ENCODE assay signal across 8 cellular contexts in the genomic region with DNA sequence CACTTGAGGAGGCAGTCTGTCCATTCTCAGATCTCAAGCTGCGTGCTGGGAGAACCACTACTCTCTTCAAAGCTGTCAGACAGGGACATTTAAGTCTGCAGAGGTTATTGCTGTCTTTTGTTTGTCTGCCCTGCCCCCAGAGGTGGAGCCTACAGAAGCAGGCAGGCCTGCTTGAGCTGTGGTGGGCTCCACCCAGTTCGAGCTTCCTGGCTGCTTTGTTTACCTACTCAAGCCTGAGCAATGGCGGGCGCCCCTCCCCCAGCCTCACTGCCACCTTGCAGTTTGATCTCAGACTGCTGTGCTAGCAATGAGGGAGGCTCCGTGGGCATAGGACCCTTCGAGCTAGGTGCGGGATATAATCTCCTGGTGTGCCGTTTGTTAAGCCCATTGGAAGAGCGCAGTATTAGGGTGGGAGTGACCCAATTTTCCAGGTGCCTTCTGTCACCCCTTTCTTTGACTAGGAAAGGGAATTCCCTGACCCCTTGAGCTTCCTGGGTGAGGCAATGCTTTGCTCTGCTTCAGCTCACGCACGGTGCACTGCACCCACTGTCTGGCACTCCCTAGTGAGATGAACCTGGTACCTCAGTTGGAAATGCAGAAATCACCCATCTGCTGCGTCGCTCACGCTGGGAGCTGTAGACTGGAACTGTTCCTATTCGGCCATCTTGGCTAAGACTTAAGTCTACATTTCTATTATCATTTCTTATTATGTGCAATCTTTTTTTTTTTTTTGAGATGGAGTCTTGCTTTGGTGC. TPM values are rescaled to one million over a fixed set of nuclear protein-coding genes. Genes with fewer than 3 reads are reported as not detected.
DNase-seq lines count a peak whose midpoint lies in the region; ATAC-seq and TF ChIP-seq lines count a peak whose summit lies in the region.
"Not testable (repeated sequence)": the region's sequence is repeated elsewhere in the genome, so short reads cannot be mapped to it uniquely, and the experiment has no call there.
"Had no signal": no experiment of that assay in that cellular context is flagged by ENCODE, and none has a peak within 500 bp of the region (broad histone marks: within the 10 kb centered on the region; RNA-seq: fewer than 3 reads in every experiment).

No MANE protein-coding gene starts in this region.

- BruUV-seq in Caco-2 (replicated peaks; lab: Mats Ljungman, UMichigan) = not testable (repeated sequence)

- not testable (repeated sequence) for H3K9me3 ChIP-seq in Caco-2; T-helper 17 cell (ENCODE audit: control insufficient read depth, low read length, poor library complexity, severe bottlenecking)

- intact Hi-C loops in Caco-2 (cut with micrococcal nuclease; ENCODE audit: unreplicated experiment) = loop anchor here (5.0 kb wide), 2 partner anchors 98 to 208 kb away; no protein-coding TSS in a partner anchor

- POLR2A ChIA-PET in Caco-2 (lab: Charles Lee); activated CD4-positive, alpha-beta T cell treated with anti-CD3 and anti-CD28 coated beads, Interleukin-2, amount 10 ng/mL, durations not matched to agents 7 days and 5 days (lab: Charles Lee): not testable (repeated sequence)

- peaks cover 24% of the 10 kb centered on the region for H3K4me1 Mint-ChIP-seq in Caco-2 (ENCODE audit: low read depth, unreplicated experiment)
- peaks cover 14% of the 10 kb centered on the region for H3K4me1 Mint-ChIP-seq in T-helper 17 cell
- peaks cover 14% of the 10 kb centered on the region for H3K4me1 Mint-ChIP-seq in activated CD4-positive, alpha-beta T cell treated with anti-CD3 and anti-CD28 coated beads, Interleukin-2, amount 10 ng/mL, durations not matched to agents 7 days and 5 days

- not testable (repeated sequence) for ATAC-seq in T-helper 17 cell

- not testable (repeated sequence) for H3K4me1 ChIP-seq in Caco-2

- DNase-seq in Caco-2 = peak; percentile 39 to 40
- peak in 2 of 3 donors; percentile 10 to 37 for DNase-seq in T-helper 17 cell
- peak; percentile 40 for DNase-seq in activated CD4-positive, alpha-beta T cell treated with anti-CD3 and anti-CD28 coated beads, Interleukin-2, amount 10 ng/mL, durations not matched to agents 7 days and 5 days
- DNase-seq in activated T-cell treated with anti-CD3 and anti-CD28 coated beads for 1 hour (ENCODE audit: low read depth) = peak; percentile 20
- DNase-seq in activated gamma-delta T cell treated with Interleukin-2 at 50 U/mL for 16 hours = peak; percentile 11
- peak; percentile 24 for DNase-seq in effector CD4-positive, alpha-beta T cell
- DNase-seq in stimulated activated CD4-positive, alpha-beta T cell treated with anti-CD3 and anti-CD28 coated beads, Interleukin-2, amount 100 ng/mL, for 24 hours = peak; percentile 1 to 18

- not testable (repeated sequence) for TF ChIP-seq CTCF in Caco-2 (IDR thresholded peaks at IDR 0.05; ENCODE audit: insufficient read depth in 1 of 2, low read depth in 1 of 2, low read length in 1 of 2, severe bottlenecking in 1 of 2, unreplicated experiment in 1 of 2)

- not testable (repeated sequence) for H3K9me3 Mint-ChIP-seq in Caco-2 (ENCODE audit: unreplicated experiment); activated CD4-positive, alpha-beta T cell treated with anti-CD3 and anti-CD28 coated beads, Interleukin-2, amount 10 ng/mL, durations not matched to agents 7 days and 5 days

- not testable (repeated sequence) for H3K4me3 ChIP-seq in Caco-2 (ENCODE audit: low read depth, low read length)

- CTCF ChIA-PET in Caco-2 (lab: Charles Lee); activated CD4-positive, alpha-beta T cell treated with anti-CD3 and anti-CD28 coated beads, Interleukin-2, amount 10 ng/mL, durations not matched to agents 7 days and 5 days (lab: Charles Lee): not testable (repeated sequence)

- H3K36me3 Mint-ChIP-seq in Caco-2 (ENCODE audit: insufficient read depth, unreplicated experiment); T-helper 17 cell (ENCODE audit: low read depth); activated CD4-positive, alpha-beta T cell treated with anti-CD3 and anti-CD28 coated beads, Interleukin-2, amount 10 ng/mL, durations not matched to agents 7 days and 5 days (ENCODE audit: low read depth): not testable (repeated sequence)

- H3K27me3 ChIP-seq in Caco-2 (replicated peaks; ENCODE audit: control insufficient read depth, insufficient read depth, low read length) = not testable (repeated sequence)

- not testable (repeated sequence) for H3K27ac Mint-ChIP-seq in Caco-2 (ENCODE audit: unreplicated experiment); activated CD4-positive, alpha-beta T cell treated with anti-CD3 and anti-CD28 coated beads, Interleukin-2, amount 10 ng/mL, durations not matched to agents 7 days and 5 days
- peak overlapping the region; percentile 77 for H3K27ac Mint-ChIP-seq in T-helper 17 cell

- not testable (repeated sequence) for H3K4me3 Mint-ChIP-seq in Caco-2 (ENCODE audit: unreplicated experiment); activated CD4-positive, alpha-beta T cell treated with anti-CD3 and anti-CD28 coated beads, Interleukin-2, amount 10 ng/mL, durations not matched to agents 7 days and 5 days
- H3K4me3 Mint-ChIP-seq in T-helper 17 cell = peak overlapping the region; percentile 33

- H3K36me3 ChIP-seq in Caco-2 (ENCODE audit: control insufficient read depth, insufficient read depth, low read length) = not testable (repeated sequence)

- not testable (repeated sequence) for H3K27me3 Mint-ChIP-seq in Caco-2 (ENCODE audit: insufficient read depth, unreplicated experiment); T-helper 17 cell; activated CD4-positive, alpha-beta T cell treated with anti-CD3 and anti-CD28 coated beads, Interleukin-2, amount 10 ng/mL, durations not matched to agents 7 days and 5 days

RNA-seq across cellular contexts. Expression of gene RAB40A, which starts 59.1 kb away (rescaled TPM):
- not detected in 2 replicates for total RNA-seq in Caco-2 (2022)
- total RNA-seq in T-helper 17 cell = under 1 TPM in 1 of 2 donors, not detected in 1; 0.31 TPM
- total RNA-seq in activated CD4-positive, alpha-beta T cell treated with anti-CD3 and anti-CD28 coated beads, Interleukin-2, amount 10 ng/mL, durations not matched to agents 7 days and 5 days = under 1 TPM; 0.10 to 0.12 TPM
- total RNA-seq: A673 had no signal
